Comparison of ENCODE assay signal across 18 cellular contexts in genomic region chr13:46717275-46717674, GRCh38.
"Had no signal": no experiment of that assay in that cellular context is flagged by ENCODE, and none has a peak within 500 bp of the region (broad histone marks: within the 10 kb centered on the region; RNA-seq: fewer than 3 reads in every experiment).

No MANE protein-coding gene starts in this region.

- DNase-seq: activated CD4-positive, alpha-beta T cell treated with anti-CD3 and anti-CD28 coated beads for 1 hour; activated gamma-delta T cell treated with Interleukin-2 at 50 U/mL for 16 hours; activated T-cell treated with anti-CD3 and anti-CD28 coated beads, Interleukin-2, amount 50 U/mL, for 1 hour; central memory CD4-positive, alpha-beta T cell; heart left ventricle; left lung; midbrain; posterior cingulate gyrus; spleen; stimulated activated CD4-positive, alpha-beta T cell treated with anti-CD3 and anti-CD28 coated beads, Interleukin-4, amount 100 ng/mL, for 1 hour; stimulated activated naive CD4-positive, alpha-beta T cell; upper lobe of left lung had no signal

- H3K9me3 Mint-ChIP-seq: activated naive CD4-positive, alpha-beta T cell treated with anti-CD3 and anti-CD28 coated beads, Interleukin-2, amount 50 U/mL, for 24 hours; nephron; T-helper 2 cell treated with Interferon-gamma antibody and Interleukin-4, amounts not matched to agents 5 μg/mL and 100 μg/mL, for 36 hours had no signal

- H3K4me1 Mint-ChIP-seq: activated naive CD4-positive, alpha-beta T cell treated with anti-CD3 and anti-CD28 coated beads, Interleukin-2, amount 50 U/mL, for 24 hours had no signal

- H3K4me3 Mint-ChIP-seq: activated naive CD4-positive, alpha-beta T cell treated with anti-CD3 and anti-CD28 coated beads, Interleukin-2, amount 50 U/mL, for 24 hours; nephron; T-helper 2 cell treated with Interferon-gamma antibody and Interleukin-4, amounts not matched to agents 5 μg/mL and 100 μg/mL, for 36 hours had no signal

- H3K27ac ChIP-seq: heart left ventricle, left lung, neutrophil, spleen, thoracic aorta, upper lobe of left lung had no signal

- H3K4me3 ChIP-seq: heart left ventricle, left lung, spleen, thoracic aorta, upper lobe of left lung had no signal

- H3K9me3 ChIP-seq: heart left ventricle, left lung, neutrophil, spleen, thoracic aorta, upper lobe of left lung had no signal

- H3K27me3 Mint-ChIP-seq: activated naive CD4-positive, alpha-beta T cell treated with anti-CD3 and anti-CD28 coated beads, Interleukin-2, amount 50 U/mL, for 24 hours had no signal

- H3K27ac Mint-ChIP-seq: T-helper 2 cell treated with Interferon-gamma antibody and Interleukin-4, amounts not matched to agents 5 μg/mL and 100 μg/mL, for 36 hours had no signal

- H3K27me3 ChIP-seq: heart left ventricle, left lung, neutrophil, spleen, upper lobe of left lung had no signal

- ATAC-seq: heart left ventricle, left lung, sciatic nerve had no signal

- H3K36me3 ChIP-seq: thoracic aorta had no signal
